Comparison of ENCODE assay signal across 12 cellular contexts in genomic region chr22:50207383-50208031, GRCh38. TPM values are rescaled to one million over a fixed set of nuclear protein-coding genes. Genes with fewer than 3 reads are reported as not detected.
DNase-seq lines count a peak whose midpoint lies in the region; TF ChIP-seq lines count a peak whose summit lies in the region.
"Had no signal": no experiment of that assay in that cellular context is flagged by ENCODE, and none has a peak within 500 bp of the region (broad histone marks: within the 10 kb centered on the region; RNA-seq: fewer than 3 reads in every experiment).

No MANE protein-coding gene starts in this region.

- H3K4me1 ChIP-seq in BLaER1: peaks cover 81% of the 10 kb centered on the region

- H3K9me2 ChIP-seq in SU-DHL-6 (replicated peaks; ENCODE audit: insufficient read depth, low read length): no peaks in the 10 kb centered on the region

- H3K4me3 ChIP-seq in BLaER1: no peak overlapping the region
- no peak overlapping the region for H3K4me3 ChIP-seq in SU-DHL-6 (ENCODE audit: insufficient read depth, low read length, poor library complexity, severe bottlenecking)

- H3K36me3 ChIP-seq in BLaER1 (peaks cover 72% of the 10 kb centered on the region), SU-DHL-6 (ENCODE audit: low read length) (peaks cover 18% of the 10 kb centered on the region)

- H3K9me3 ChIP-seq in BLaER1 (no peaks in the 10 kb centered on the region), SU-DHL-6 (ENCODE audit: insufficient read depth, low read length) (no peaks in the 10 kb centered on the region)

- no peak for TF ChIP-seq CTCF in SU-DHL-6 (IDR thresholded peaks at IDR 0.05; ENCODE audit: insufficient read depth, low read length, poor library complexity, severe bottlenecking)

- H3K27me3 ChIP-seq in BLaER1 (no peaks in the 10 kb centered on the region), SU-DHL-6 (ENCODE audit: low read length) (no peaks in the 10 kb centered on the region)

- H3K27ac ChIP-seq in BLaER1 (peak overlapping the region; percentile 46), SU-DHL-6 (ENCODE audit: low read depth, low read length) (peak overlapping the region; percentile 13; the same call in 1 of the 2 replicates)

- H4K20me1 ChIP-seq in BLaER1 (peaks cover 99% of the 10 kb centered on the region), SU-DHL-6 (ENCODE audit: low read depth, low read length) (no peaks in the 10 kb centered on the region; the same call in 1 of the 2 replicates)

- H3F3A ChIP-seq in SU-DHL-6 (ENCODE audit: insufficient read depth): 0 out of 2 replicates have a peak, but pooled peaks cover 8% of the 10 kb centered on the region

- H3K4me2 ChIP-seq in BLaER1 (peak overlapping the region; percentile 79), SU-DHL-6 (ENCODE audit: low read depth, low read length, poor library complexity, severe bottlenecking) (no peak overlapping the region)

- H3K9ac ChIP-seq in BLaER1 (no peak overlapping the region), SU-DHL-6 (ENCODE audit: low read length) (no peak overlapping the region)

- DNase-seq in lung microvascular endothelial cell (ENCODE audit: low read depth in 2 of 2) (peak; percentile 57 to 84), islet precursor cell (no peak), AML-193 (lab: John Stamatoyannopoulos, UW) (no peak), medulla oblongata (ENCODE audit: extremely low spot score) (no peak)
- DNase-seq: activated naive CD4-positive, alpha-beta T cell treated with anti-CD3 and anti-CD28 coated beads, Interleukin-2, amount 50 U/mL, for 16 hours; effector CD8-positive, alpha-beta T cell; HFFc6; NCI-H1048; retina; RPMI8226 had no signal

- H2AFZ ChIP-seq in SU-DHL-6 (ENCODE audit: low read depth, low read length, severe bottlenecking): no peak overlapping the region

- peaks cover 27% of the 10 kb centered on the region for H3K79me2 ChIP-seq in SU-DHL-6 (ENCODE audit: insufficient read depth, low read length)

RNA-seq across cellular contexts. Expression of gene SELENOO, which starts 6.7 kb away (rescaled TPM):
- total RNA-seq in lung microvascular endothelial cell: 14.1 and 14.4 TPM in 2 replicates

RNA-seq across cellular contexts. Expression of gene TRABD, which starts 21.8 kb away (rescaled TPM):
- total RNA-seq in lung microvascular endothelial cell: 11.3 and 13.7 TPM in 2 replicates

RNA-seq across cellular contexts. Expression of gene PANX2, which starts 37.0 kb away (rescaled TPM):
- 0.40 and 0.44 TPM in 2 replicates for total RNA-seq in lung microvascular endothelial cell

RNA-seq across cellular contexts. Expression of gene TUBGCP6, which starts 37.3 kb away (rescaled TPM):
- total RNA-seq in lung microvascular endothelial cell: 11.8 and 21.2 TPM in 2 replicates

RNA-seq across cellular contexts. Expression of gene HDAC10, which starts 43.6 kb away (rescaled TPM):
- total RNA-seq in lung microvascular endothelial cell: 9.4 and 11.3 TPM in 2 replicates

Comparison
In these comparisons a context has a peak if more than half of its experiments do, and no peak if none do; other contexts are left out.
1. DNase-seq: peak in lung microvascular endothelial cell (2 of 2); none in islet precursor cell (single experiment), AML-193 (0 of 2) and medulla oblongata (single experiment).